ENCODE assay signal across 1 cellular context in the genomic region with DNA sequence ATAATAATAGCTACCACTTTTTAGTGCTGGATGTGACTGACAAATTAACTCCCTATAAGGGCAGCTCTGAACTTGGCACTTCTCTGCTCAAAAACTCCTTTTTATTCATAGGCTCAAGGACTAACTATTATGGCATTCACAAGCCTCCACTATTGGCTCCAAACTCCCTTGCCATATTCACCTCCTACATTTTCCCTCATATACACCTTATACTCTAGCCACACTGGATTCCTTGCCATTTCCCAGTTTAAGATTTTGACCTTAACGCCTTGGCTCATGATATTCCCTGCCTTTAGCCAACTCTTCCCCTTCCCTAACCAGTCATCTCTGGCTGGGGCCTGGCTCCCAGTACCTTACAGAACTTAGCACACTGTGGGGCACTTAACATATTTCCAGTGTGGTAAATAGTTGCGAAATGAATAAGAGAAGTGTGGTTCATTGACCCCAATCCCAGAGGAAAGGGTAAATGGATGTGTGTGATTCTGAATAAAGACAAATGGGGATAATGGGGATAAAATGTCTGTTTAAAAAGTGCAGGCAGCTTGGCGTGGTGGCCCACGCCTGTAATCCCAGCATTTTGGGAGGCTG.
TF ChIP-seq lines count a peak whose summit lies in the region.

No MANE protein-coding gene starts in this region.

TF ChIP-seq in SK-N-SH, 30 proteins besides CTCF, POLR2A, EP300 and RAD21 (continued from another document):
- no peak for TF ChIP-seq IRF3 (IDR thresholded peaks at IDR 0.05; ENCODE audit: low read depth, low read length)
- TF ChIP-seq FOSL2 (IDR thresholded peaks at IDR 0.05; ENCODE audit: borderline replicate concordance, low read depth): no peak
- TF ChIP-seq, protein P1, sequence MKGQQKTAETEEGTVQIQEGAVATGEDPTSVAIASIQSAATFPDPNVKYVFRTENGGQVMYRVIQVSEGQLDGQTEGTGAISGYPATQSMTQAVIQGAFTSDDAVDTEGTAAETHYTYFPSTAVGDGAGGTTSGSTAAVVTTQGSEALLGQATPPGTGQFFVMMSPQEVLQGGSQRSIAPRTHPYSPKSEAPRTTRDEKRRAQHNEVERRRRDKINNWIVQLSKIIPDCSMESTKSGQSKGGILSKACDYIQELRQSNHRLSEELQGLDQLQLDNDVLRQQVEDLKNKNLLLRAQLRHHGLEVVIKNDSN (IDR thresholded peaks at IDR 0.05; ENCODE audit: borderline replicate concordance, low read depth): no peak
- TF ChIP-seq TAF1 (IDR thresholded peaks at IDR 0.05; ENCODE audit: borderline replicate concordance, low read depth, low read length): no peak
TF ChIP-seq in SK-N-SH: peak in this region for 0.
